Comparison of ENCODE assay signal across 8 cellular contexts in the genomic region with DNA sequence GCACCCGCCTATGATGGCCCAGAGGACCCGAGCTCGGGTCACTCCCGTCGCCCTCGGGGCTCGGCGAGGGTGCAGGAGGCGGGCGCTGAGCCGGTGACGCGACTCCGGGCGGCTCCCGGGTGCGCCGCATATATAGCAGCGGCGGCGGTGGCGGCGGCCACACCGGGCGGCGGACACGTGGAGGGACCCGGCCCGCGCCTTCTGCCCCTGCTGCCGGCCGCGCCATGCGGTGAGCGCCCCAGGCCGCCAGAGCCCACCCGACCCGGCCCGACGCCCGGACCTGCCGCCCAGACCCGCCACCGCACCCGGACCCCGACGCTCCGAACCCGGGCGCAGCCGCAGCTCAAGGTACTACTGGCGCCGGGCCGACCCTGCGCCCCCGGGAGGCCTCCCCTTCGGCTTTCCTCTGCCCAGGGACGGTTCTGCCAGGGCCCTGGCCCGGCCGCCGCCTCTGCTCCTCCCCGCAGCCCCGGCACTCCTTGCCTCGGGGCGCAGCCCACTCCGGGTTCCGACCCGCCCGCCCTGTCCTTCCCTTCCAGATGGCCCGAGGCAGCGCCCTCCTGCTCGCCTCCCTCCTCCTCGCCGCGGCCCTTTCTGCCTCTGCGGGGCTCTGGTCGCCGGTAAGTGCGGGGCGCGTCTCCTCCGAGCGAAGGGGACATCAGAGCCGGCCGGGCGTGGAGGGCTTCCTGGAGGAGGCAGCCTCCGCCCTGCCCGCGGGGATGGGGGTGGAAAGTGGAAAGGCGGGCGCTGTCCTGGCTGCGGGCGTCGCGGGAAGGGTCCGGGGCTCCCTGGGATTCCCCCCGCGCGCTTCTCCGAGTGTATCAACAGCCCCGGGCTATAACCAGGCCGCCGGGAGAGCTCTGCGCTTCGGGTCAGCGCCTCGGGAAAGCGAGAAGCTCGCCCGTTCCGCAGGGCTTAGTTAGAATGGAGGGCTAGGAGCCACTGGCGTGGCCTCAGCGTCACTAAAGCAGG. TPM values are rescaled to one million over a fixed set of nuclear protein-coding genes. Genes with fewer than 3 reads are reported as not detected.
A peak's percentile ranks its signal among the peaks of the same experiment; 100 is the strongest.
DNase-seq lines count a peak whose midpoint lies in the region; FAIRE-seq and TF ChIP-seq lines count a peak whose summit lies in the region.

A gene with protein sequence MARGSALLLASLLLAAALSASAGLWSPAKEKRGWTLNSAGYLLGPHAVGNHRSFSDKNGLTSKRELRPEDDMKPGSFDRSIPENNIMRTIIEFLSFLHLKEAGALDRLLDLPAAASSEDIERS (plus strand): TSS at position 160 of the 972 bp plus-strand sequence. CDS start 380 bp downstream, at position 540.

- no peak for TF ChIP-seq POLR2A in sigmoid colon (IDR thresholded peaks at IDR 0.05)

- H3K36me3 Mint-ChIP-seq in CD14-positive monocyte: no peaks in the 10 kb centered on the region

- peak within 1 kb of the TSS in 1 of 2 donors; percentile 71 for H3K4me3 Mint-ChIP-seq in CD14-positive monocyte

- peaks cover 26 to 68% (median 36%) of the 10 kb centered on the region in 3 donors for H3K27me3 ChIP-seq in sigmoid colon

- no peaks in the 10 kb centered on the region for H3K4me1 Mint-ChIP-seq in CD14-positive monocyte

- H3K4me1 ChIP-seq in sigmoid colon: peaks cover 0 to 14% (median 13%) of the 10 kb centered on the region in 4 donors

- H3K9me3 ChIP-seq in sigmoid colon: no peaks in the 10 kb centered on the region

- H3K9me3 Mint-ChIP-seq in CD14-positive monocyte: peaks cover 0 to 9% (median 2%) of the 10 kb centered on the region in 7 donors

- intact Hi-C loops in sigmoid colon (cut with DNase I): no loop called here
- intact Hi-C loops in CD14-positive monocyte (cut with micrococcal nuclease): no loop called here

- H3K36me3 ChIP-seq in sigmoid colon: no peaks in the 10 kb centered on the region

- H3K27ac ChIP-seq in sigmoid colon: no peak within 1 kb of the TSS

- TF ChIP-seq CTCF in fibroblast of villous mesenchyme (IDR thresholded peaks at IDR 0.05; ENCODE audit: insufficient read depth, low read depth, low read length) (no peak), sigmoid colon (IDR thresholded peaks at IDR 0.05) (no peak), CD14-positive monocyte (IDR thresholded peaks at IDR 0.05) (no peak)

- peak within 1 kb of the TSS in 1 of 7 donors; percentile 31 for H3K27ac Mint-ChIP-seq in CD14-positive monocyte

- FAIRE-seq in urothelium cell line (lab: Jason Lieb, UNC): no peak

- H3K4me3 ChIP-seq in fibroblast of villous mesenchyme (ENCODE audit: low read depth, low read length) (peak within 1 kb of the TSS; percentile 46), sigmoid colon (peak within 1 kb of the TSS in 3 of 4 donors; percentile 32 to 45 (median 43))

- 4 to 6% methylated on average over 113 of the region's 113 CpGs for WGBS in sigmoid colon, 2 donors

- TF ChIP-seq EP300 in sigmoid colon (IDR thresholded peaks at IDR 0.05): no peak

- peaks cover 59 to 73% (median 63%) of the 10 kb centered on the region in 3 donors for H3K27me3 Mint-ChIP-seq in CD14-positive monocyte (ENCODE audit: low read depth in 3 of 3)

- DNase-seq in NCI-H1105 treated with DMSO at 0.1 percent for 48 hours (lab: John Stamatoyannopoulos, UW) (peak; percentile 11), NCI-H1105 (lab: John Stamatoyannopoulos, UW) (no peak), RKO (ENCODE audit: low spot score) (peak; percentile 26), fibroblast of villous mesenchyme (ENCODE audit: low read depth) (no peak), sigmoid colon (peak; percentile 56), amygdala (lab: John Stamatoyannopoulos, UW) (no peak), CD14-positive monocyte (ENCODE audit: low spot score) (no peak), urothelium cell line (ENCODE audit: low spot score) (no peak)

RNA-seq across cellular contexts. Expression of the gene that starts here (rescaled TPM):
- total RNA-seq in fibroblast of villous mesenchyme (not detected in 2 replicates), sigmoid colon (10 to 100 TPM in 3 of 4 donors, 1 to 10 TPM in 1; 4.1 to 11.8 (median 11.4) TPM)
- polyA plus RNA-seq in sigmoid colon (10 to 100 TPM in 1 of 3 donors, not detected in 2; 12.9 TPM), CD14-positive monocyte (not detected)

Comparison
In these comparisons a context has a peak if more than half of its experiments do, and no peak if none do; other contexts are left out.
1. DNase-seq: peak in NCI-H1105 treated with DMSO at 0.1 percent for 48 hours (single experiment), RKO (single experiment) and sigmoid colon (single experiment); none in NCI-H1105 (single experiment), fibroblast of villous mesenchyme (single experiment), amygdala (0 of 56), CD14-positive monocyte (single experiment) and urothelium cell line (single experiment).